In the genomic region with DNA sequence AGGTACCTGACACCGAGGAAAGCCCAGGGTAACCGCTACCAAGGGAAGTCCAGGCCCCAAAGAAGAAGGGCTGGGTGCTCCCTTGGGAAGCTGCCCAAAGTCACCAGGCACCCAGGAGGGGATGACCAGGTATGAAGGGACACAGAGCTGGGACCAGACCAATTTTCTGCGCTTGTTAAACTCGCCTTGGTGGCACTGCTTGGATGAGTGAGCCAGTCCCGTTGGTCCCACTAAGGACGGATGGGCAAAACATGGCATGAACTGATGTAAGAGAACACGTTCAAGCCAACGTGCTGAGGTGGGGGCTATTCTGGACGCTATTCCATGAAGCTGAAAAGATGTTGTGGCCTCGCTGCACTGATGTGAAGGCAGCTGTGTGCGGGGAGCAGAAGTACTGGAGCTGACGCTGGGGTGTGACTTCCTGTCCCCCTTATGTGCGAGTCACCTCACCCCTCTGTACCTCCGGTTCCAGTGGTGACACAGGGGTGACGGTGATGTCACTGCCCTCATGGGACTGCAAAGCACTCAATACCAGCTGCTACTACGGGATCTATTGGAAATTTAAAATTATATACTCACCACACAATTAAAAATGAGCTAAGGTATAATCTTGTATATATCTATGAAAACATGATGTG, we compare ENCODE assay signal across 25 cellular contexts.
A peak's percentile ranks its signal among the peaks of the same experiment; 100 is the strongest.
DNase-seq lines count a peak whose midpoint lies in the region; ATAC-seq and TF ChIP-seq lines count a peak whose summit lies in the region.
"Had no signal": no experiment of that assay in that cellular context is flagged by ENCODE, and none has a peak within 500 bp of the region (broad histone marks: within the 10 kb centered on the region; RNA-seq: fewer than 3 reads in every experiment).

No MANE protein-coding gene starts in this region.

- peak; percentile 46 to 97 (median 67) for ATAC-seq in natural killer cell
- ATAC-seq in natural killer cell treated with Interleukin-12 subunit alpha and Interleukin-12 subunit beta and Interleukin-15 and Interleukin-18, amount 100 ng/mL, for 72 hours: no peak
- ATAC-seq in effector memory CD8-positive, alpha-beta T cell (replicated peaks): peak; percentile 64
- ATAC-seq in naive thymus-derived CD4-positive, alpha-beta T cell: peak; percentile 43
- no peak for ATAC-seq in GM18511 (IDR thresholded peaks at IDR 0.05; ENCODE audit: unreplicated experiment)
- no peak for ATAC-seq in HG03196 (IDR thresholded peaks at IDR 0.05; ENCODE audit: unreplicated experiment)
- ATAC-seq: A549, GM23338, Right ventricle myocardium inferior had no signal

- intact Hi-C loops in natural killer cell (cut with micrococcal nuclease): no loop called here
- intact Hi-C loops in naive thymus-derived CD4-positive, alpha-beta T cell (cut with micrococcal nuclease): no loop called here
- intact Hi-C loops in esophagus muscularis mucosa (cut with DNase I): no loop called here

- CTCF ChIA-PET in naive thymus-derived CD4-positive, alpha-beta T cell (lab: Charles Lee): no interaction called here

- no peaks in the 10 kb centered on the region for H3K9me3 Mint-ChIP-seq in natural killer cell
- no peaks in the 10 kb centered on the region for H3K9me3 Mint-ChIP-seq in natural killer cell treated with Interleukin-12 subunit alpha and Interleukin-12 subunit beta and Interleukin-15 and Interleukin-18, amount 100 ng/mL, for 72 hours
- H3K9me3 Mint-ChIP-seq in effector memory CD8-positive, alpha-beta T cell: no peaks in the 10 kb centered on the region
- H3K9me3 Mint-ChIP-seq in naive thymus-derived CD4-positive, alpha-beta T cell: peaks cover 0 to 1% (median 0%) of the 10 kb centered on the region in 11 donors
- peaks cover 11% of the 10 kb centered on the region; the same call in 1 of the 2 replicates for H3K9me3 Mint-ChIP-seq in HFFc6
- H3K9me3 Mint-ChIP-seq: GM23338 had no signal

- TF ChIP-seq CTCF in natural killer cell (IDR thresholded peaks at IDR 0.05) (no peak), HFFc6 (IDR thresholded peaks at IDR 0.05) (no peak), esophagus muscularis mucosa (IDR thresholded peaks at IDR 0.05) (no peak)

- H3K27me3 Mint-ChIP-seq in natural killer cell (ENCODE audit: low read depth in 2 of 2): peaks cover 0 to 9% of the 10 kb centered on the region in 2 donors
- H3K27me3 Mint-ChIP-seq in natural killer cell treated with Interleukin-12 subunit alpha and Interleukin-12 subunit beta and Interleukin-15 and Interleukin-18, amount 100 ng/mL, for 72 hours: peaks cover 7 to 8% of the 10 kb centered on the region in 2 donors
- peaks cover 13 to 15% of the 10 kb centered on the region in 2 donors for H3K27me3 Mint-ChIP-seq in effector memory CD8-positive, alpha-beta T cell
- H3K27me3 Mint-ChIP-seq in naive thymus-derived CD4-positive, alpha-beta T cell: peaks cover 0 to 8% (median 6%) of the 10 kb centered on the region in 5 donors
- H3K27me3 Mint-ChIP-seq in HFFc6 (ENCODE audit: insufficient read depth): peaks cover 2% of the 10 kb centered on the region
- H3K27me3 Mint-ChIP-seq: B cell had no signal

- H3K36me3 Mint-ChIP-seq in natural killer cell: no peaks in the 10 kb centered on the region
- no peaks in the 10 kb centered on the region for H3K36me3 Mint-ChIP-seq in natural killer cell treated with Interleukin-12 subunit alpha and Interleukin-12 subunit beta and Interleukin-15 and Interleukin-18, amount 100 ng/mL, for 72 hours
- no peaks in the 10 kb centered on the region for H3K36me3 Mint-ChIP-seq in effector memory CD8-positive, alpha-beta T cell (ENCODE audit: insufficient read depth)
- no peaks in the 10 kb centered on the region for H3K36me3 Mint-ChIP-seq in naive thymus-derived CD4-positive, alpha-beta T cell
- H3K36me3 Mint-ChIP-seq in HFFc6 (ENCODE audit: low read depth): no peaks in the 10 kb centered on the region

- no peak overlapping the region for H3K27ac ChIP-seq in naive thymus-derived CD4-positive, alpha-beta T cell (ENCODE audit: low read depth, low read length)
- no peak overlapping the region for H3K27ac ChIP-seq in esophagus muscularis mucosa (replicated peaks in 1 of 4)
- H3K27ac ChIP-seq: A549, SJSA1 had no signal

- POLR2A ChIA-PET in naive thymus-derived CD4-positive, alpha-beta T cell (lab: Charles Lee): no interaction called here

- no peaks in the 10 kb centered on the region for H3K4me1 ChIP-seq in naive thymus-derived CD4-positive, alpha-beta T cell (ENCODE audit: control insufficient read depth in 2 of 2, insufficient read depth in 2 of 2, low read length in 2 of 2)
- H3K4me1 ChIP-seq in esophagus muscularis mucosa: peaks cover 0 to 27% (median 20%) of the 10 kb centered on the region in 4 donors
- H3K4me1 ChIP-seq: A549, HAP-1, SJSA1 had no signal

- H3K9me3 ChIP-seq in naive thymus-derived CD4-positive, alpha-beta T cell (ENCODE audit: control insufficient read depth in 2 of 3, low read length in 3 of 3): no peaks in the 10 kb centered on the region
- no peaks in the 10 kb centered on the region for H3K9me3 ChIP-seq in esophagus muscularis mucosa
- H3K9me3 ChIP-seq: A549, HAP-1, SJSA1 had no signal

- peak overlapping the region in 1 of 2 donors; percentile 27 for H3K27ac Mint-ChIP-seq in natural killer cell
- H3K27ac Mint-ChIP-seq in natural killer cell treated with Interleukin-12 subunit alpha and Interleukin-12 subunit beta and Interleukin-15 and Interleukin-18, amount 100 ng/mL, for 72 hours: no peak overlapping the region
- H3K27ac Mint-ChIP-seq in effector memory CD8-positive, alpha-beta T cell: no peak overlapping the region
- H3K27ac Mint-ChIP-seq in naive thymus-derived CD4-positive, alpha-beta T cell: no peak overlapping the region
- no peak overlapping the region for H3K27ac Mint-ChIP-seq in HFFc6
- H3K27ac Mint-ChIP-seq: B cell, CD14-positive monocyte, GM23338, IgD-negative memory B cell had no signal

- H3K27me3 ChIP-seq in naive thymus-derived CD4-positive, alpha-beta T cell (ENCODE audit: control insufficient read depth in 2 of 2, insufficient read depth in 2 of 2, low read length in 2 of 2): no peaks in the 10 kb centered on the region
- H3K27me3 ChIP-seq in esophagus muscularis mucosa: no peaks in the 10 kb centered on the region
- H3K27me3 ChIP-seq: SJSA1 had no signal

- DNase-seq in natural killer cell (no peak), HFFc6 (no peak), esophagus muscularis mucosa (ENCODE audit: extremely low spot score) (no peak)
- no peak for DNase-seq in natural killer cell treated with Interleukin-12 subunit alpha and Interleukin-12 subunit beta and Interleukin-15 and Interleukin-18, amount 100 ng/mL, for 72 hours (ENCODE audit: low spot score)
- no peak for DNase-seq in effector memory CD8-positive, alpha-beta T cell
- DNase-seq in naive thymus-derived CD4-positive, alpha-beta T cell: no peak
- DNase-seq: DMS79, Karpas-422, MV-4-11, NCI-H1694, NCI-H2081, NCI-H2171, NCI-H345, NCI-H524, NCI-H774 had no signal

- no peak overlapping the region for H3K4me3 ChIP-seq in naive thymus-derived CD4-positive, alpha-beta T cell (ENCODE audit: low read length)
- H3K4me3 ChIP-seq in esophagus muscularis mucosa: no peak overlapping the region
- H3K4me3 ChIP-seq: A549, GM23338, HAP-1, SJSA1 had no signal

- TF ChIP-seq POLR2A in esophagus muscularis mucosa (IDR thresholded peaks at IDR 0.05; ENCODE audit: low read depth): no peak

- H3K4me1 Mint-ChIP-seq in natural killer cell: peaks cover 13 to 15% of the 10 kb centered on the region in 2 donors
- H3K4me1 Mint-ChIP-seq in natural killer cell treated with Interleukin-12 subunit alpha and Interleukin-12 subunit beta and Interleukin-15 and Interleukin-18, amount 100 ng/mL, for 72 hours (ENCODE audit: low read depth in 2 of 2): peaks cover 0 to 5% of the 10 kb centered on the region in 2 donors
- peaks cover 0 to 4% of the 10 kb centered on the region in 2 donors for H3K4me1 Mint-ChIP-seq in effector memory CD8-positive, alpha-beta T cell (ENCODE audit: low read depth in 2 of 2)
- H3K4me1 Mint-ChIP-seq in naive thymus-derived CD4-positive, alpha-beta T cell: no peaks in the 10 kb centered on the region
- no peaks in the 10 kb centered on the region for H3K4me1 Mint-ChIP-seq in HFFc6 (ENCODE audit: low read depth)
- H3K4me1 Mint-ChIP-seq: B cell, IgD-negative memory B cell had no signal

- H3K4me3 Mint-ChIP-seq in natural killer cell: no peak overlapping the region
- no peak overlapping the region for H3K4me3 Mint-ChIP-seq in natural killer cell treated with Interleukin-12 subunit alpha and Interleukin-12 subunit beta and Interleukin-15 and Interleukin-18, amount 100 ng/mL, for 72 hours
- H3K4me3 Mint-ChIP-seq in effector memory CD8-positive, alpha-beta T cell: peak overlapping the region in 1 of 2 donors; percentile 21
- H3K4me3 Mint-ChIP-seq in naive thymus-derived CD4-positive, alpha-beta T cell: no peak overlapping the region
- H3K4me3 Mint-ChIP-seq in HFFc6: no peak overlapping the region
- H3K4me3 Mint-ChIP-seq: B cell, CD14-positive monocyte, GM23338, IgD-negative memory B cell had no signal

- TF ChIP-seq EP300 in esophagus muscularis mucosa (IDR thresholded peaks at IDR 0.05): no peak

- 90% methylated on average over 16 of the region's 16 CpGs for WGBS in esophagus muscularis mucosa

- H3K36me3 ChIP-seq in naive thymus-derived CD4-positive, alpha-beta T cell (ENCODE audit: control insufficient read depth in 2 of 3, insufficient read depth in 3 of 3, low read length in 3 of 3): no peaks in the 10 kb centered on the region
- no peaks in the 10 kb centered on the region for H3K36me3 ChIP-seq in esophagus muscularis mucosa
- H3K36me3 ChIP-seq: HAP-1, SJSA1 had no signal

Comparison
In these comparisons a context has a peak if more than half of its experiments do, and no peak if none do; other contexts are left out.
1. ATAC-seq: peak in natural killer cell (3 of 3), effector memory CD8-positive, alpha-beta T cell (single experiment) and naive thymus-derived CD4-positive, alpha-beta T cell (single experiment); none in natural killer cell treated with Interleukin-12 subunit alpha and Interleukin-12 subunit beta and Interleukin-15 and Interleukin-18, amount 100 ng/mL, for 72 hours (0 of 2), GM18511 (single experiment) and HG03196 (single experiment).